ENCODE assay signal across 8 cellular contexts in genomic region chr20:46562373-46563169, GRCh38.
A peak's percentile ranks its signal among the peaks of the same experiment; 100 is the strongest.
DNase-seq lines count a peak whose midpoint lies in the region; ATAC-seq lines count a peak whose summit lies in the region.

No MANE protein-coding gene starts in this region.

- DNase-seq in DMS153 (lab: John Stamatoyannopoulos, UW) (peak; percentile 68), NOMO-1 (lab: John Stamatoyannopoulos, UW; ENCODE audit: unreplicated experiment in 2 of 2) (peak; percentile 64 to 80), epidermal melanocyte (ENCODE audit: insufficient read length, low spot score) (peak; percentile 83), middle frontal gyrus (ENCODE audit: extremely low spot score, low spot score) (peak; percentile 62)
- peak in 2 of 3 experiments; percentile 40 to 49 for DNase-seq in activated CD8-positive, alpha-beta memory T cell treated with anti-CD3 and anti-CD28 coated beads for 48 hours (ENCODE audit: low read depth in 2 of 3, low spot score in 2 of 3)
- DNase-seq in stimulated activated CD8-positive, alpha-beta memory T cell treated with anti-CD3 and anti-CD28 coated beads, Interleukin-2, amount 100 ng/mL, for 1 hour (ENCODE audit: low read depth in 2 of 2), result peak; percentile 28 to 43

- ATAC-seq in HG03139 (IDR thresholded peaks at IDR 0.05; ENCODE audit: unreplicated experiment) (peak; percentile 75), GM18870 (IDR thresholded peaks at IDR 0.05; ENCODE audit: unreplicated experiment) (no peak)
